Comparison of ENCODE assay signal across 17 cellular contexts in the genomic region with DNA sequence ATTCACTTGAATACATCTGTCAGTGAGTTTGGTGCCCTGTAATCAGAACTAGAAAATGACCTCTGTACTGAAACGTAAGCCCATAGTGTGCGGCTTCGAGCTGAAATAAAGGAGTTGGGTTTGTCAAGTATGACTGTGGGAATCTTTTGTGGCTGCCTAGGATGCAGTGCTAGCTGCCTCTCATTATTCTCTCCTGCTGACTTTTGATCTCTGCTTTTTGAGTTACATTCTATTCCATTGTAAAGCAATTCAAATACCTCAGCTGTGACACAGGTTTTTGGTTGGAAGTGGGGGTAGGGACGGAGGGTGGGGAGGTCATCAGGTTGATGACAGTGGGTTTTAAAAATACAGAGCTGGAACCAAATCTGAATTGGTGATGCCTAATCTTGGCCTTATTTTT. TPM values are rescaled to one million over a fixed set of nuclear protein-coding genes. Genes with fewer than 3 reads are reported as not detected.
A peak's percentile ranks its signal among the peaks of the same experiment; 100 is the strongest.
DNase-seq lines count a peak whose midpoint lies in the region; ATAC-seq and TF ChIP-seq lines count a peak whose summit lies in the region.
"Had no signal": no experiment of that assay in that cellular context is flagged by ENCODE, and none has a peak within 500 bp of the region (broad histone marks: within the 10 kb centered on the region; RNA-seq: fewer than 3 reads in every experiment).

No MANE protein-coding gene starts in this region.

- peak overlapping the region; percentile 93 for H3K27ac Mint-ChIP-seq in neural crest cell (ENCODE audit: unreplicated experiment)
- no peak overlapping the region for H3K27ac Mint-ChIP-seq in T-cell
- H3K27ac Mint-ChIP-seq: CD4-positive, alpha-beta T cell had no signal

- no peaks in the 10 kb centered on the region for H3K9me3 ChIP-seq in HUES64 (ENCODE audit: insufficient read depth, low read depth, low read length)
- H3K9me3 ChIP-seq in HAP-1: no peaks in the 10 kb centered on the region
- H3K9me3 ChIP-seq: BLaER1, SJSA1 had no signal

- POLR2A ChIA-PET in T-cell (lab: Charles Lee): no interaction called here

- H3K36me3 Mint-ChIP-seq in neural crest cell (ENCODE audit: low read depth) (no peaks in the 10 kb centered on the region), T-cell (no peaks in the 10 kb centered on the region)

- H3K9me3 Mint-ChIP-seq in neural crest cell: no peaks in the 10 kb centered on the region
- H3K9me3 Mint-ChIP-seq in T-cell: no peaks in the 10 kb centered on the region
- H3K9me3 Mint-ChIP-seq: CD4-positive, alpha-beta T cell had no signal

- DNase-seq in H7 (peak; percentile 3), iPS DF 19.7 (ENCODE audit: low read depth, low spot score) (peak; percentile 42), neural crest cell (ENCODE audit: low read depth, low spot score) (no peak), HAP-1 (ENCODE audit: low spot score in 2 of 2) (no peak), AG08396 (ENCODE audit: low spot score) (no peak), HT-29 (ENCODE audit: low spot score) (no peak), T-cell (no peak)
- DNase-seq: CD4-positive, alpha-beta T cell; DND-41; Karpas-422; NCI-H1694 treated with DMSO at 0.1 percent for 48 hours; NCI-H524 treated with DMSO at 0.1 percent for 48 hours had no signal

- peak overlapping the region; percentile 28 for H3K4me3 Mint-ChIP-seq in neural crest cell
- H3K4me3 Mint-ChIP-seq in T-cell: no peak overlapping the region
- H3K4me3 Mint-ChIP-seq: CD4-positive, alpha-beta T cell had no signal

- peak overlapping the region; percentile 41 for H3K9ac ChIP-seq in HUES64 (ENCODE audit: low read depth, low read length)
- H3K9ac ChIP-seq: BLaER1 had no signal

- no peak overlapping the region for H3K4me3 ChIP-seq in H7 (ENCODE audit: insufficient read depth, low read depth, low read length)
- no peak overlapping the region for H3K4me3 ChIP-seq in HUES64 (ENCODE audit: low read length)
- no peak overlapping the region for H3K4me3 ChIP-seq in HAP-1
- H3K4me3 ChIP-seq: BLaER1, SJSA1 had no signal

- 33% methylated on average over 4 of the region's 4 CpGs for WGBS in HUES64

- no peaks in the 10 kb centered on the region for H3K27me3 ChIP-seq in H7 (ENCODE audit: control insufficient read depth, insufficient read depth, low read length)
- H3K27me3 ChIP-seq in HUES64 (ENCODE audit: insufficient read depth, low read length): no peaks in the 10 kb centered on the region
- H3K27me3 ChIP-seq in HAP-1 (ENCODE audit: low read depth): no peaks in the 10 kb centered on the region
- H3K27me3 ChIP-seq: BLaER1, SJSA1 had no signal

- CTCF ChIA-PET in T-cell (lab: Charles Lee): interaction anchor here in 1 of 2 donors (1.2 kb wide), 1 partner anchor 628 kb away, joined by 4 read pairs; no protein-coding TSS in a partner anchor

- H3K36me3 ChIP-seq in H7 (replicated peaks; ENCODE audit: control insufficient read depth, insufficient read depth, low read length) (no peaks in the 10 kb centered on the region), HUES64 (ENCODE audit: insufficient read depth, low read length) (no peaks in the 10 kb centered on the region), HAP-1 (replicated peaks) (no peaks in the 10 kb centered on the region)
- H3K36me3 ChIP-seq: BLaER1, SJSA1 had no signal

- no peak for TF ChIP-seq CTCF in neural crest cell (conservative IDR thresholded peaks at IDR 0.05)

- H3K27ac ChIP-seq in HUES64 (ENCODE audit: low read depth, low read length): peak overlapping the region; percentile 60
- H3K27ac ChIP-seq: BLaER1, SJSA1 had no signal

- H3K4me1 ChIP-seq in HUES64 (ENCODE audit: insufficient read depth, low read length) (peaks cover 42% of the 10 kb centered on the region), HAP-1 (no peaks in the 10 kb centered on the region)
- H3K4me1 ChIP-seq: SJSA1 had no signal

- in situ Hi-C loops in HAP-1 (cut with MboI; ENCODE audit: low sequenced_read_pairs): loop anchor here (25.0 kb wide), 1 partner anchor 559 kb away; no protein-coding TSS in a partner anchor

- H3K27me3 Mint-ChIP-seq in neural crest cell (ENCODE audit: low read depth): no peaks in the 10 kb centered on the region
- peaks cover 3 to 7% of the 10 kb centered on the region in 2 donors for H3K27me3 Mint-ChIP-seq in T-cell

- peaks cover 38% of the 10 kb centered on the region for H3K4me1 Mint-ChIP-seq in neural crest cell
- peaks cover 5 to 6% (median 6%) of the 10 kb centered on the region in 3 donors for H3K4me1 Mint-ChIP-seq in T-cell

- no peak for ATAC-seq in T-cell (replicated peaks in 1 of 4)
- ATAC-seq: Right ventricle myocardium inferior had no signal

RNA-seq across cellular contexts. Expression of a gene that starts 40.4 kb away (rescaled TPM):
- 5.4 and 11.8 TPM in 2 replicates for total RNA-seq in H7 (2014; rRNA removed; shearing (Covaris generic))
- 11.0 TPM for polyA plus RNA-seq in HUES64 (2013, experiment 1 of 2)
- polyA plus RNA-seq in HUES64 (2013, experiment 2 of 2): 14.8 TPM
- 3.5 and 4.2 TPM in 2 replicates for total RNA-seq in neural crest cell
- 15.6 and 22.6 TPM in 2 replicates for total RNA-seq in HT-29 (2014; rRNA removed; shearing (Covaris generic))
- total RNA-seq in T-cell: 1 to 10 TPM in 3 of 5 donors, under 1 TPM in 2; 0.82 to 2.4 (median 1.1) TPM
- total RNA-seq: M059J, SJSA1 had no signal

Comparison
In these comparisons a context has a peak if more than half of its experiments do, and no peak if none do; other contexts are left out.
1. DNase-seq: peak in H7 (single experiment) and iPS DF 19.7 (single experiment); none in neural crest cell (single experiment), HAP-1 (0 of 2), AG08396 (single experiment), HT-29 (single experiment) and T-cell (0 of 34).